Comparison of ENCODE assay signal across 18 cellular contexts in genomic region chr1:83593073-83593472, GRCh38.
DNase-seq lines count a peak whose midpoint lies in the region; TF ChIP-seq lines count a peak whose summit lies in the region.
"Had no signal": no experiment of that assay in that cellular context is flagged by ENCODE, and none has a peak within 500 bp of the region (broad histone marks: within the 10 kb centered on the region; RNA-seq: fewer than 3 reads in every experiment).

No MANE protein-coding gene starts in this region.

- H2BK12ac ChIP-seq in H9 (ENCODE audit: insufficient read length, low read depth, low read length), result no peak overlapping the region

- H3K27me3 Mint-ChIP-seq in H9 (ENCODE audit: low read depth) (no peaks in the 10 kb centered on the region), glutamatergic neuron (ENCODE audit: unreplicated experiment) (peaks cover 4% of the 10 kb centered on the region)
- H3K27me3 Mint-ChIP-seq in activated T-helper 2 cell treated with anti-CD3 and anti-CD28 coated beads, Interferon-gamma antibody, Interleukin-2, Interleukin-4, amounts not matched to agents 10 μg/mL and 5 μg/mL and 100 μg/mL, durations not matched to agents 14 hours and 24 hours and 36 hours (ENCODE audit: low read depth), result no peaks in the 10 kb centered on the region
- H3K27me3 Mint-ChIP-seq: CD4-positive, CD25-positive, alpha-beta regulatory T cell had no signal

- H3K23me2 ChIP-seq in H9 (ENCODE audit: insufficient read length, low read depth, low read length, poor library complexity, severe bottlenecking), result no peaks in the 10 kb centered on the region

- TF ChIP-seq CTCF in BE2C (IDR thresholded peaks at IDR 0.05; ENCODE audit: low read depth, low read length), result peak; percentile 34; the same call in 1 of the 2 replicates
- TF ChIP-seq CTCF in H9 (conservative IDR thresholded peaks at IDR 0.05), result peak; percentile 65
- TF ChIP-seq CTCF in OCI-LY3 (IDR thresholded peaks at IDR 0.05; ENCODE audit: low read depth, low read length), result peak; percentile 52
- TF ChIP-seq CTCF in glutamatergic neuron (IDR thresholded peaks at IDR 0.05; ENCODE audit: partially characterized antibody, unreplicated experiment), result no peak
- no peak for TF ChIP-seq CTCF in right atrium auricular region (IDR thresholded peaks at IDR 0.05)

- no peaks in the 10 kb centered on the region for H3K79me1 ChIP-seq in H9 (ENCODE audit: insufficient read depth, low read depth, low read length, poor library complexity, severe bottlenecking)

- peaks cover 21 to 24% of the 10 kb centered on the region in 2 experiments for H3K4me1 Mint-ChIP-seq in H9
- no peaks in the 10 kb centered on the region for H3K4me1 Mint-ChIP-seq in glutamatergic neuron (ENCODE audit: low read depth, unreplicated experiment)
- H3K4me1 Mint-ChIP-seq in activated T-helper 2 cell treated with anti-CD3 and anti-CD28 coated beads, Interferon-gamma antibody, Interleukin-2, Interleukin-4, amounts not matched to agents 10 μg/mL and 5 μg/mL and 100 μg/mL, durations not matched to agents 14 hours and 24 hours and 36 hours (ENCODE audit: low read depth), result no peaks in the 10 kb centered on the region

- H3K56ac ChIP-seq in H9 (ENCODE audit: insufficient read length, low read depth, low read length), result no peak overlapping the region

- H3K27me3 ChIP-seq in BE2C, result no peaks in the 10 kb centered on the region
- no peaks in the 10 kb centered on the region for H3K27me3 ChIP-seq in H9 (ENCODE audit: insufficient read depth, low read length)
- H3K27me3 ChIP-seq in OCI-LY3 (ENCODE audit: low read depth, low read length), result no peaks in the 10 kb centered on the region
- H3K27me3 ChIP-seq in right atrium auricular region, result no peaks in the 10 kb centered on the region
- H3K27me3 ChIP-seq: SJSA1 had no signal

- no peak overlapping the region for H3K14ac ChIP-seq in H9 (ENCODE audit: insufficient read depth, low read length)

- no peak overlapping the region for H2BK15ac ChIP-seq in H9 (ENCODE audit: low read depth, low read length)

- H3K27ac ChIP-seq in H9 (ENCODE audit: insufficient read length, low read depth, low read length) (no peak overlapping the region), OCI-LY3 (ENCODE audit: low read length) (no peak overlapping the region), right atrium auricular region (no peak overlapping the region)
- H3K27ac ChIP-seq: GM23248, PC-9, SJSA1 had no signal

- H3K4me1 ChIP-seq in BE2C (no peaks in the 10 kb centered on the region), H9 (ENCODE audit: insufficient read depth, low read length) (no peaks in the 10 kb centered on the region), OCI-LY3 (ENCODE audit: low read length) (0 out of 2 replicates have a peak, but pooled peaks cover 6% of the 10 kb centered on the region), right atrium auricular region (no peaks in the 10 kb centered on the region)
- H3K4me1 ChIP-seq: Caco-2, SJSA1 had no signal

- H3K4me2 ChIP-seq in H9 (ENCODE audit: insufficient read depth, insufficient read length, low read length), result no peak overlapping the region
- no peak overlapping the region for H3K4me2 ChIP-seq in OCI-LY3 (ENCODE audit: low read length)
- H3K4me2 ChIP-seq: PC-9 had no signal

- no peak overlapping the region for H4K8ac ChIP-seq in H9 (replicated peaks; ENCODE audit: insufficient read length, low read depth, low read length)

- no peak overlapping the region for H2BK120ac ChIP-seq in H9 (ENCODE audit: low read depth, low read length, poor library complexity, severe bottlenecking)

- no peak overlapping the region; a peak in 1 of 7 replicates for H3K27ac Mint-ChIP-seq in H9
- H3K27ac Mint-ChIP-seq in glutamatergic neuron (ENCODE audit: unreplicated experiment), result peak overlapping the region; percentile 25
- H3K27ac Mint-ChIP-seq in activated T-helper 2 cell treated with anti-CD3 and anti-CD28 coated beads, Interferon-gamma antibody, Interleukin-2, Interleukin-4, amounts not matched to agents 10 μg/mL and 5 μg/mL and 100 μg/mL, durations not matched to agents 14 hours and 24 hours and 36 hours, result no peak overlapping the region
- H3K27ac Mint-ChIP-seq: HFFc6 had no signal

- H4K91ac ChIP-seq in H9 (ENCODE audit: insufficient read length, low read depth, low read length), result no peak overlapping the region

- intact Hi-C loops in activated T-helper 2 cell treated with anti-CD3 and anti-CD28 coated beads, Interferon-gamma antibody, Interleukin-2, Interleukin-4, amounts not matched to agents 10 μg/mL and 5 μg/mL and 100 μg/mL, durations not matched to agents 14 hours and 24 hours and 36 hours (cut with micrococcal nuclease), result no loop called here

- no peak overlapping the region for H2BK20ac ChIP-seq in H9 (ENCODE audit: low read depth, low read length, poor library complexity, severe bottlenecking)

- POLR2A ChIA-PET in HEK293T (lab: Yijun Ruan, JAX), result no interaction called here

- no peak overlapping the region for H3T11ph ChIP-seq in H9 (ENCODE audit: low read length)

- DNase-seq in BE2C, result no peak
- peak; percentile 49 for DNase-seq in H9
- no peak for DNase-seq in glutamatergic neuron
- no peak for DNase-seq in activated T-helper 2 cell treated with anti-CD3 and anti-CD28 coated beads, Interferon-gamma antibody, Interleukin-2, Interleukin-4, amounts not matched to agents 10 μg/mL and 5 μg/mL and 100 μg/mL, durations not matched to agents 14 hours and 24 hours and 36 hours (ENCODE audit: low spot score)
- DNase-seq in right atrium auricular region (ENCODE audit: low spot score), result no peak
- DNase-seq in RKO (ENCODE audit: low spot score), result no peak
- no peak for DNase-seq in HEK293T (ENCODE audit: extremely low spot score)
- DNase-seq: ACHN; Caco-2; CD4-positive, CD25-positive, alpha-beta regulatory T cell; GM23248; HFFc6; IMR-90; NCI-H187; PC-9; SW 1271 had no signal

- H3K23ac ChIP-seq in H9 (ENCODE audit: insufficient read length, low read depth, low read length), result no peak overlapping the region

- H3K18ac ChIP-seq in H9 (ENCODE audit: insufficient read length, low read depth, low read length), result no peak overlapping the region

- no peak overlapping the region for H2AFZ ChIP-seq in H9 (ENCODE audit: low read length)
- no peak overlapping the region for H2AFZ ChIP-seq in OCI-LY3 (ENCODE audit: low read depth, low read length)
- H2AFZ ChIP-seq: GM23248, PC-9 had no signal

- WGBS in H9 (ENCODE audit: extremely low coverage, insufficient read length, low lambda C conversion rate), result no CpG with 5 or more reads among the region's 1 CpG

- H3K79me2 ChIP-seq in H9 (ENCODE audit: insufficient read depth, low read length) (no peaks in the 10 kb centered on the region), OCI-LY3 (ENCODE audit: low read length) (no peaks in the 10 kb centered on the region)

- H2AK5ac ChIP-seq in H9 (ENCODE audit: insufficient read length, low read length), result no peak overlapping the region

- H3K36me3 ChIP-seq in BE2C, result no peaks in the 10 kb centered on the region
- no peaks in the 10 kb centered on the region for H3K36me3 ChIP-seq in OCI-LY3 (replicated peaks; ENCODE audit: low read depth, low read length)
- no peaks in the 10 kb centered on the region for H3K36me3 ChIP-seq in right atrium auricular region
- H3K36me3 ChIP-seq: SJSA1 had no signal

- no peak overlapping the region for H4K5ac ChIP-seq in H9 (ENCODE audit: insufficient read length, low read depth, low read length)

- no peak overlapping the region for H3K4me3 Mint-ChIP-seq in H9
- H3K4me3 Mint-ChIP-seq in glutamatergic neuron (ENCODE audit: unreplicated experiment), result no peak overlapping the region
- H3K4me3 Mint-ChIP-seq in activated T-helper 2 cell treated with anti-CD3 and anti-CD28 coated beads, Interferon-gamma antibody, Interleukin-2, Interleukin-4, amounts not matched to agents 10 μg/mL and 5 μg/mL and 100 μg/mL, durations not matched to agents 14 hours and 24 hours and 36 hours (ENCODE audit: low read depth), result no peak overlapping the region
- H3K4me3 Mint-ChIP-seq: CD4-positive, CD25-positive, alpha-beta regulatory T cell; HFFc6 had no signal

- CTCF ChIA-PET in HEK293T (lab: Yijun Ruan, JAX), result no interaction called here

- H3K9ac ChIP-seq in H9 (ENCODE audit: extremely low read depth, insufficient read length, low read length) (no peak overlapping the region), OCI-LY3 (ENCODE audit: low read length) (no peak overlapping the region)
- H3K9ac ChIP-seq: GM23248 had no signal

- H4K20me1 ChIP-seq in H9 (ENCODE audit: control insufficient read depth, insufficient read depth, insufficient read length) (no peaks in the 10 kb centered on the region), OCI-LY3 (ENCODE audit: insufficient read depth, low read length) (no peaks in the 10 kb centered on the region)

- H3K9me3 Mint-ChIP-seq in H9 (peaks cover 3 to 8% of the 10 kb centered on the region in 2 experiments; a peak in 4 of 5 replicates), glutamatergic neuron (ENCODE audit: unreplicated experiment) (no peaks in the 10 kb centered on the region)
- peaks cover 11% of the 10 kb centered on the region for H3K9me3 Mint-ChIP-seq in activated T-helper 2 cell treated with anti-CD3 and anti-CD28 coated beads, Interferon-gamma antibody, Interleukin-2, Interleukin-4, amounts not matched to agents 10 μg/mL and 5 μg/mL and 100 μg/mL, durations not matched to agents 14 hours and 24 hours and 36 hours

- H3K36me3 Mint-ChIP-seq in H9 (ENCODE audit: insufficient read depth in 1 of 3, low read depth in 3 of 3) (peaks cover 0 to 13% (median 2%) of the 10 kb centered on the region in 3 experiments; a peak in 4 of 7 replicates), glutamatergic neuron (ENCODE audit: unreplicated experiment) (no peaks in the 10 kb centered on the region)
- H3K36me3 Mint-ChIP-seq in activated T-helper 2 cell treated with anti-CD3 and anti-CD28 coated beads, Interferon-gamma antibody, Interleukin-2, Interleukin-4, amounts not matched to agents 10 μg/mL and 5 μg/mL and 100 μg/mL, durations not matched to agents 14 hours and 24 hours and 36 hours (ENCODE audit: low read depth), result no peaks in the 10 kb centered on the region
- H3K36me3 Mint-ChIP-seq: CD4-positive, CD25-positive, alpha-beta regulatory T cell had no signal

- H3K4ac ChIP-seq in H9 (ENCODE audit: low read depth, low read length), result no peak overlapping the region

- no peak overlapping the region for H3K4me3 ChIP-seq in BE2C (ENCODE audit: low read depth, low read length)
- no peak overlapping the region for H3K4me3 ChIP-seq in OCI-LY3 (ENCODE audit: low read length)
- H3K4me3 ChIP-seq in right atrium auricular region, result no peak overlapping the region
- H3K4me3 ChIP-seq: GM23248, PC-9, SJSA1 had no signal

- H2BK5ac ChIP-seq in H9 (ENCODE audit: insufficient read length, low read length), result no peak overlapping the region

- H3K9me3 ChIP-seq in BE2C, result no peaks in the 10 kb centered on the region
- no peaks in the 10 kb centered on the region for H3K9me3 ChIP-seq in H9 (ENCODE audit: control insufficient read depth, low read depth, low read length)
- H3K9me3 ChIP-seq in OCI-LY3 (ENCODE audit: insufficient read depth, low read length), result no peaks in the 10 kb centered on the region
- no peaks in the 10 kb centered on the region for H3K9me3 ChIP-seq in right atrium auricular region
- H3K9me3 ChIP-seq: Caco-2, SJSA1 had no signal

TF ChIP-seq in HEK293T, 16 proteins besides CTCF, POLR2A, EP300 and RAD21 (continues in another document):
- TF ChIP-seq ZNF384 (IDR thresholded peaks at IDR 0.05), result no peak
- no peak for TF ChIP-seq FOXK2 (IDR thresholded peaks at IDR 0.05)
- TF ChIP-seq L3MBTL2 (conservative IDR thresholded peaks at IDR 0.05), result no peak
- TF ChIP-seq TARDBP (IDR thresholded peaks at IDR 0.05), result no peak
- no peak for TF ChIP-seq BHLHE40 (IDR thresholded peaks at IDR 0.05; ENCODE audit: borderline replicate concordance)

Comparison
In these comparisons a context has a peak if more than half of its experiments do, and no peak if none do; other contexts are left out.
1. CTCF ChIP-seq: peak in BE2C (single experiment), H9 (single experiment) and OCI-LY3 (single experiment); none in glutamatergic neuron (single experiment) and right atrium auricular region (0 of 2).